ENCODE assay signal across 15 cellular contexts in genomic region chr6:157885876-157886275, GRCh38.
A peak's percentile ranks its signal among the peaks of the same experiment; 100 is the strongest.
DNase-seq lines count a peak whose midpoint lies in the region; ATAC-seq and TF ChIP-seq lines count a peak whose summit lies in the region.
"Had no signal": no experiment of that assay in that cellular context is flagged by ENCODE, and none has a peak within 500 bp of the region (broad histone marks: within the 10 kb centered on the region; RNA-seq: fewer than 3 reads in every experiment).

No MANE protein-coding gene starts in this region.

- no peak overlapping the region for H3K4me2 ChIP-seq in SK-N-SH
- H3K4me2 ChIP-seq: KMS-11 had no signal

- peaks cover 42 to 58% of the 10 kb centered on the region in 2 experiments for H3K36me3 ChIP-seq in SK-N-SH (replicated peaks in 1 of 2; ENCODE audit: control insufficient read depth in 1 of 2, insufficient read depth in 2 of 2, low read length in 1 of 2)
- peaks cover 0 to 88% (median 0%) of the 10 kb centered on the region in 3 donors for H3K36me3 ChIP-seq in esophagus squamous epithelium

- no peaks in the 10 kb centered on the region for H3K27me3 ChIP-seq in SK-N-SH (ENCODE audit: insufficient read depth)
- H3K27me3 ChIP-seq in esophagus squamous epithelium, result no peaks in the 10 kb centered on the region
- H3K27me3 ChIP-seq: heart right ventricle had no signal

- WGBS in SK-N-SH (ENCODE audit: low lambda C conversion rate), result 92% methylated on average over 8 of the region's 8 CpGs
- WGBS in esophagus squamous epithelium, 2 donors, result 81 to 87% methylated on average over 8 of the region's 8 CpGs

- no peaks in the 10 kb centered on the region for H4K20me1 ChIP-seq in SK-N-SH (ENCODE audit: insufficient read depth)

- no peaks in the 10 kb centered on the region for H3K9me3 ChIP-seq in SK-N-SH
- H3K9me3 ChIP-seq in esophagus squamous epithelium, result no peaks in the 10 kb centered on the region
- H3K9me3 ChIP-seq: heart right ventricle had no signal

- H3K27ac Mint-ChIP-seq in activated T-cell treated with anti-CD3 and anti-CD28 coated beads, Interleukin-2, amount 50 U/mL, for 72 hours, result peak overlapping the region; percentile 96
- H3K27ac Mint-ChIP-seq in endothelial cell (ENCODE audit: unreplicated experiment), result peak overlapping the region; percentile 36

- H3K4me3 Mint-ChIP-seq in activated T-cell treated with anti-CD3 and anti-CD28 coated beads, Interleukin-2, amount 50 U/mL, for 72 hours, result peak overlapping the region; percentile 45 to 57
- H3K4me3 Mint-ChIP-seq in endothelial cell (ENCODE audit: unreplicated experiment), result no peak overlapping the region

- no peak overlapping the region for H3K27ac ChIP-seq in SK-N-SH (ENCODE audit: low read depth in 2 of 2, low read length in 1 of 2)
- peak overlapping the region in 2 of 4 donors; percentile 1 to 62 for H3K27ac ChIP-seq in esophagus squamous epithelium
- H3K27ac ChIP-seq: KMS-11, SK-N-MC had no signal

- H3K4me3 ChIP-seq in SK-N-SH (ENCODE audit: low read depth in 2 of 2, low read length in 1 of 2), result no peak overlapping the region
- H3K4me3 ChIP-seq in esophagus squamous epithelium, result no peak overlapping the region
- H3K4me3 ChIP-seq: heart right ventricle, SK-N-MC had no signal

- H3K9ac ChIP-seq in SK-N-SH, result no peak overlapping the region
- H3K9ac ChIP-seq: KMS-11 had no signal

- H3K4me1 ChIP-seq in SK-N-SH (ENCODE audit: control insufficient read depth in 1 of 2, insufficient read depth in 2 of 2, low read depth in 1 of 2, low read length in 1 of 2) (no peaks in the 10 kb centered on the region), esophagus squamous epithelium (no peaks in the 10 kb centered on the region)

- POLR2A ChIA-PET in SK-N-SH (lab: Yijun Ruan, JAX), result no interaction called here

- no peak overlapping the region for H2AFZ ChIP-seq in SK-N-SH (ENCODE audit: low read depth)

- H3K27me3 Mint-ChIP-seq in activated T-cell treated with anti-CD3 and anti-CD28 coated beads, Interleukin-2, amount 50 U/mL, for 72 hours (ENCODE audit: low read depth), result no peaks in the 10 kb centered on the region
- peaks cover 10% of the 10 kb centered on the region for H3K27me3 Mint-ChIP-seq in endothelial cell (ENCODE audit: unreplicated experiment)

- H3K79me2 ChIP-seq in SK-N-SH (ENCODE audit: insufficient read depth), result peaks cover 5% of the 10 kb centered on the region; the same call in 1 of the 2 replicates

- intact Hi-C loops in esophagus squamous epithelium (cut with DNase I), result no loop called here

- CTCF ChIA-PET in SK-N-SH (lab: Yijun Ruan, JAX), result interaction anchor here (1.2 to 2.9 kb wide), 5 partner anchors 12 to 129 kb away, joined by 3 to 19 read pairs (median 5); no protein-coding TSS in a partner anchor

- TF ChIP-seq RAD21 in SK-N-SH (IDR thresholded peaks at IDR 0.05; ENCODE audit: low read length), result no peak

- no peak for TF ChIP-seq POLR2A in esophagus squamous epithelium (IDR thresholded peaks at IDR 0.05)

- TF ChIP-seq CTCF in endothelial cell (IDR thresholded peaks at IDR 0.05; ENCODE audit: unreplicated experiment) (no peak), SK-N-SH (IDR thresholded peaks at IDR 0.05) (no peak), esophagus squamous epithelium (IDR thresholded peaks at IDR 0.05) (no peak)

- peaks cover 86% of the 10 kb centered on the region for H3K4me1 Mint-ChIP-seq in activated T-cell treated with anti-CD3 and anti-CD28 coated beads, Interleukin-2, amount 50 U/mL, for 72 hours (ENCODE audit: low read depth)
- H3K4me1 Mint-ChIP-seq in endothelial cell (ENCODE audit: unreplicated experiment), result peaks cover 20% of the 10 kb centered on the region

- peaks cover 2 to 3% of the 10 kb centered on the region in 2 donors for H3K9me3 Mint-ChIP-seq in activated T-cell treated with anti-CD3 and anti-CD28 coated beads, Interleukin-2, amount 50 U/mL, for 72 hours
- no peaks in the 10 kb centered on the region for H3K9me3 Mint-ChIP-seq in endothelial cell (ENCODE audit: unreplicated experiment)

- peak; percentile 86 for ATAC-seq in activated T-cell treated with anti-CD3 and anti-CD28 coated beads, Interleukin-2, amount 50 U/mL, for 72 hours (replicated peaks in 1 of 2)
- ATAC-seq: PC-3 had no signal

- no peaks in the 10 kb centered on the region for H3F3A ChIP-seq in SK-N-SH (replicated peaks; ENCODE audit: insufficient read depth)

- DNase-seq in stimulated activated CD4-positive, alpha-beta T cell treated with anti-CD3 and anti-CD28 coated beads, Interleukin-1b, Interleukin-23, amount 100 ng/mL, for 48 hours, result peak; percentile 66
- no peak for DNase-seq in stimulated activated CD4-positive, alpha-beta T cell treated with anti-CD3 and anti-CD28 coated beads, Interleukin-4, amount 100 ng/mL, for 24 hours
- DNase-seq in activated T-cell treated with anti-CD3 and anti-CD28 coated beads, Interleukin-2, amount 50 U/mL, for 72 hours, result peak; percentile 56 to 71
- DNase-seq in endothelial cell (ENCODE audit: low spot score) (no peak), SK-N-SH (no peak), NCI-H526 treated with DMSO at 0.1 percent for 48 hours (lab: John Stamatoyannopoulos, UW) (no peak), esophagus squamous epithelium (lab: John Stamatoyannopoulos, UW) (no peak)
- DNase-seq: DMS153, GOT3, heart right ventricle, mammary epithelial cell, NCI-H1105, PC-3 had no signal

- TF ChIP-seq EP300 in SK-N-SH (IDR thresholded peaks at IDR 0.05; ENCODE audit: borderline replicate concordance in 1 of 2, low read depth in 1 of 2, low read length in 1 of 2), result no peak

- H3K36me3 Mint-ChIP-seq in activated T-cell treated with anti-CD3 and anti-CD28 coated beads, Interleukin-2, amount 50 U/mL, for 72 hours (ENCODE audit: insufficient read depth in 2 of 2), result peaks cover 20 to 47% of the 10 kb centered on the region in 2 donors
- peaks cover 65% of the 10 kb centered on the region for H3K36me3 Mint-ChIP-seq in endothelial cell (ENCODE audit: low read depth, unreplicated experiment)

- H3K9me2 ChIP-seq in SK-N-SH, result no peaks in the 10 kb centered on the region

TF ChIP-seq in SK-N-SH, 30 proteins besides CTCF, POLR2A, EP300 and RAD21:
- TF ChIP-seq IRF3 (IDR thresholded peaks at IDR 0.05; ENCODE audit: low read depth, low read length) (no peak), CHD2 (IDR thresholded peaks at IDR 0.05; ENCODE audit: low read length, partially characterized antibody) (no peak), RXRA (IDR thresholded peaks at IDR 0.05; ENCODE audit: borderline replicate concordance, low read depth) (no peak)

Comparison
In these comparisons a context has a peak if more than half of its experiments do, and no peak if none do; other contexts are left out.
1. DNase-seq: peak in stimulated activated CD4-positive, alpha-beta T cell treated with anti-CD3 and anti-CD28 coated beads, Interleukin-1b, Interleukin-23, amount 100 ng/mL, for 48 hours (single experiment) and activated T-cell treated with anti-CD3 and anti-CD28 coated beads, Interleukin-2, amount 50 U/mL, for 72 hours (2 of 2); none in stimulated activated CD4-positive, alpha-beta T cell treated with anti-CD3 and anti-CD28 coated beads, Interleukin-4, amount 100 ng/mL, for 24 hours (single experiment), endothelial cell (single experiment), SK-N-SH (single experiment), NCI-H526 treated with DMSO at 0.1 percent for 48 hours (single experiment) and esophagus squamous epithelium (single experiment).